In the genomic region with DNA sequence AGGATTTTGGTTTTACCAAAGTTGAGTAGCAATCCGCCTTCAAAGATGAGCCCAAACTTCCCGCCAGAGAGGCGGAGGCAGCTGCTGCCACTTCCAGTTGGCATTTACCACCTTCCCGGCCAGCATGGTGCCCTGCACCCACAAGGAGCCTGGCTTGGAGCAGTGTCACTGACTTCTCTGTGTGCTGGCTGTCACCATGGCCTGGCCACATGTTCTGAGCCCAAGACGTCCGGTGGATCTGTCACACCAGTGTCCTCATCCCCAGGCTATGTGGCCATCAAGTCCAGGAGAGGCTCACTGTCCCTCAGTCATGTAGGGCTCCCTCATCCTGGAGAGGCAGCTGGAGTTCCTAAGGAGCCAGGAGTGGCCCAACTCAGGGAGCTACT, we compare ENCODE assay signal across 14 cellular contexts.
"Had no signal": no experiment of that assay in that cellular context is flagged by ENCODE, and none has a peak within 500 bp of the region (broad histone marks: within the 10 kb centered on the region; RNA-seq: fewer than 3 reads in every experiment).

No MANE protein-coding gene starts in this region.

- ATAC-seq: activated CD4-positive, CD25-positive, alpha-beta regulatory T cell treated with anti-CD3 and anti-CD28 coated beads, Interleukin-2, amount 50 U/mL, for 24 hours; activated naive CD8-positive, alpha-beta T cell treated with anti-CD3 and anti-CD28 coated beads, Interleukin-2, amount 50 U/mL, for 24 hours; effector memory CD8-positive, alpha-beta T cell had no signal

- H3K9me3 ChIP-seq: ascending aorta had no signal

- H3K27ac Mint-ChIP-seq: activated naive CD8-positive, alpha-beta T cell treated with anti-CD3 and anti-CD28 coated beads, Interleukin-2, amount 50 U/mL, for 24 hours; effector memory CD8-positive, alpha-beta T cell; memory B cell; nephron; type B pancreatic cell had no signal

- H3K27ac ChIP-seq: ascending aorta, epithelial cell of prostate, skin epidermis had no signal

- H3K27me3 ChIP-seq: ascending aorta had no signal

- H3K36me3 Mint-ChIP-seq: memory B cell had no signal

- H3K4me3 Mint-ChIP-seq: activated naive CD8-positive, alpha-beta T cell treated with anti-CD3 and anti-CD28 coated beads, Interleukin-2, amount 50 U/mL, for 24 hours; effector memory CD8-positive, alpha-beta T cell; memory B cell; nephron; type B pancreatic cell had no signal

- DNase-seq: activated CD4-positive, alpha-beta T cell treated with anti-CD3 and anti-CD28 coated beads, Interleukin-2, amount 50 U/mL, for 4 hours; activated naive CD4-positive, alpha-beta T cell; activated naive CD8-positive, alpha-beta T cell treated with anti-CD3 and anti-CD28 coated beads, Interleukin-2, amount 50 U/mL, for 24 hours; activated T-cell treated with anti-CD3 and anti-CD28 coated beads, Interleukin-2, amount 50 U/mL, for 48 hours; effector memory CD8-positive, alpha-beta T cell; SIG-M5; T-helper 2 cell had no signal

- H3K4me3 ChIP-seq: ascending aorta, skin epidermis had no signal

- H3K4me1 Mint-ChIP-seq: activated naive CD8-positive, alpha-beta T cell treated with anti-CD3 and anti-CD28 coated beads, Interleukin-2, amount 50 U/mL, for 24 hours had no signal

- H3K36me3 ChIP-seq: ascending aorta had no signal

- H3K9me3 Mint-ChIP-seq: activated naive CD8-positive, alpha-beta T cell treated with anti-CD3 and anti-CD28 coated beads, Interleukin-2, amount 50 U/mL, for 24 hours; effector memory CD8-positive, alpha-beta T cell had no signal
